Comparison of ENCODE assay signal across 9 cellular contexts in the genomic region with DNA sequence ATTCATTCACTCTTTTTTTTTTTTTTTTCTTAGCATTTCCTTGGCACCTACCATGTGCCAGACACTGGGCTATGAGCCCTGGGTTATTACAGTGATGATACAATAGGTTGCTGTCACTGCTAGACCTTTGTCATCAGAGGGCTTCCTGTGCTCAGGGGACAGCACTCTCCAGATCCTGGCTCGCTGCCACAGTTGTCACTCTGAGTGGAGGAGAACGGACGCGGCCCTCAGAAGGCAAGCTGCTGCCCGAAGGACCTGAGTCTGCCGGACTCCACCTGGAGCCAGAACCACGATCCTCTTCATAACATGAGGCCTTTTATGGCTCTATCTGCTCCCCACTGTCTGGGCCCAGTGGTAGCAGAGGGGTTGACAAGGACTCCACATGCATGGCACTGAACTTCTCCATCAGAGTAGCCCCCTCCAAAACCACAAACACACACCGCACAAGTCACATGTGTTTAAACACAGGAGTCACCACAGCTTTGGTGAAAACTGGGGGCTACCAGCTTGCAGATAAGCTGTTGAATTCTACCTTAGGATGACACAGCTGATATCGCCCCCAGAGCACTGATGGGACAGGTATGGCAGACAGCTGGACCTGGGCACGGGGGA.
DNase-seq lines count a peak whose midpoint lies in the region; ATAC-seq lines count a peak whose summit lies in the region.
"Had no signal": no experiment of that assay in that cellular context is flagged by ENCODE, and none has a peak within 500 bp of the region (broad histone marks: within the 10 kb centered on the region; RNA-seq: fewer than 3 reads in every experiment).

No MANE protein-coding gene starts in this region.

- peak overlapping the region; percentile 82 for H3K4me3 Mint-ChIP-seq in activated CD4-positive, alpha-beta T cell treated with anti-CD3 and anti-CD28 coated beads, Interleukin-2, amount 10 ng/mL, durations not matched to agents 7 days and 5 days
- H3K4me3 Mint-ChIP-seq in stimulated activated memory B cell treated with anti-CD40 and anti-IgM and Interleukin-4, amounts not matched to agents 10 μg/mL and 1 μg/mL and 100 μg/mL, for 72 hours: peak overlapping the region; percentile 29

- no peaks in the 10 kb centered on the region for H3K9me3 ChIP-seq in effector memory CD4-positive, alpha-beta T cell (ENCODE audit: control insufficient read depth, low read length)

- no peaks in the 10 kb centered on the region for H3K27me3 Mint-ChIP-seq in activated CD4-positive, alpha-beta T cell treated with anti-CD3 and anti-CD28 coated beads, Interleukin-2, amount 10 ng/mL, durations not matched to agents 7 days and 5 days
- no peaks in the 10 kb centered on the region for H3K27me3 Mint-ChIP-seq in stimulated activated memory B cell treated with anti-CD40 and anti-IgM and Interleukin-4, amounts not matched to agents 10 μg/mL and 1 μg/mL and 100 μg/mL, for 72 hours

- peak; percentile 42 for DNase-seq in NCI-H1092 (lab: John Stamatoyannopoulos, UW)
- DNase-seq in activated CD4-positive, alpha-beta T cell treated with anti-CD3 and anti-CD28 coated beads, Interleukin-2, amount 10 ng/mL, durations not matched to agents 7 days and 5 days: peak; percentile 52
- DNase-seq in effector memory CD4-positive, alpha-beta T cell: peak; percentile 53 to 68 (median 62)
- DNase-seq in retina: no peak
- no peak for DNase-seq in GM19240 (ENCODE audit: insufficient read length, low spot score)
- DNase-seq: hippocampal formation had no signal

- H3K4me1 ChIP-seq in effector memory CD4-positive, alpha-beta T cell (ENCODE audit: control insufficient read depth, insufficient read depth, low read length, poor library complexity, severe bottlenecking): peaks cover 61% of the 10 kb centered on the region

- H3K27me3 ChIP-seq in effector memory CD4-positive, alpha-beta T cell (replicated peaks; ENCODE audit: control insufficient read depth, insufficient read depth, low read length, poor library complexity, severe bottlenecking): no peaks in the 10 kb centered on the region

- H3K4me3 ChIP-seq in effector memory CD4-positive, alpha-beta T cell (ENCODE audit: insufficient read depth, low read depth, low read length, poor library complexity, severe bottlenecking): no peak overlapping the region

- CTCF ChIA-PET in activated CD4-positive, alpha-beta T cell treated with anti-CD3 and anti-CD28 coated beads, Interleukin-2, amount 10 ng/mL, durations not matched to agents 7 days and 5 days (lab: Charles Lee): interaction anchor here (1.1 to 3.9 kb wide), 6 partner anchors 10 to 490 kb away, joined by 3 to 18 read pairs (median 5); no protein-coding TSS in a partner anchor

- H3K36me3 ChIP-seq in effector memory CD4-positive, alpha-beta T cell (ENCODE audit: control insufficient read depth, insufficient read depth, low read length): no peaks in the 10 kb centered on the region

- peak overlapping the region; percentile 47 for H3K27ac ChIP-seq in effector memory CD4-positive, alpha-beta T cell (ENCODE audit: insufficient read depth, low read length, poor library complexity, severe bottlenecking)
- H3K27ac ChIP-seq: KMS-11 had no signal

- no peak for ATAC-seq in stimulated activated memory B cell treated with anti-CD40 and anti-IgM and Interleukin-4, amounts not matched to agents 10 μg/mL and 1 μg/mL and 100 μg/mL, for 72 hours
- ATAC-seq in GM18502 (IDR thresholded peaks at IDR 0.05; ENCODE audit: poor library complexity, unreplicated experiment): no peak

- POLR2A ChIA-PET in activated CD4-positive, alpha-beta T cell treated with anti-CD3 and anti-CD28 coated beads, Interleukin-2, amount 10 ng/mL, durations not matched to agents 7 days and 5 days (lab: Charles Lee): interaction anchor here (1.5 kb wide), 1 partner anchor 15 kb away, joined by 3 read pairs; no protein-coding TSS in a partner anchor

- H3K36me3 Mint-ChIP-seq in activated CD4-positive, alpha-beta T cell treated with anti-CD3 and anti-CD28 coated beads, Interleukin-2, amount 10 ng/mL, durations not matched to agents 7 days and 5 days (ENCODE audit: low read depth): peaks cover 27% of the 10 kb centered on the region
- no peaks in the 10 kb centered on the region for H3K36me3 Mint-ChIP-seq in stimulated activated memory B cell treated with anti-CD40 and anti-IgM and Interleukin-4, amounts not matched to agents 10 μg/mL and 1 μg/mL and 100 μg/mL, for 72 hours

- peaks cover 74% of the 10 kb centered on the region for H3K4me1 Mint-ChIP-seq in activated CD4-positive, alpha-beta T cell treated with anti-CD3 and anti-CD28 coated beads, Interleukin-2, amount 10 ng/mL, durations not matched to agents 7 days and 5 days
- peaks cover 68% of the 10 kb centered on the region for H3K4me1 Mint-ChIP-seq in stimulated activated memory B cell treated with anti-CD40 and anti-IgM and Interleukin-4, amounts not matched to agents 10 μg/mL and 1 μg/mL and 100 μg/mL, for 72 hours

- no peaks in the 10 kb centered on the region for H3K9me3 Mint-ChIP-seq in activated CD4-positive, alpha-beta T cell treated with anti-CD3 and anti-CD28 coated beads, Interleukin-2, amount 10 ng/mL, durations not matched to agents 7 days and 5 days
- no peaks in the 10 kb centered on the region for H3K9me3 Mint-ChIP-seq in stimulated activated memory B cell treated with anti-CD40 and anti-IgM and Interleukin-4, amounts not matched to agents 10 μg/mL and 1 μg/mL and 100 μg/mL, for 72 hours

- H3K27ac Mint-ChIP-seq in activated CD4-positive, alpha-beta T cell treated with anti-CD3 and anti-CD28 coated beads, Interleukin-2, amount 10 ng/mL, durations not matched to agents 7 days and 5 days: peak overlapping the region; percentile 97
- peak overlapping the region; percentile 96 for H3K27ac Mint-ChIP-seq in stimulated activated memory B cell treated with anti-CD40 and anti-IgM and Interleukin-4, amounts not matched to agents 10 μg/mL and 1 μg/mL and 100 μg/mL, for 72 hours

Comparison
In these comparisons a context has a peak if more than half of its experiments do, and no peak if none do; other contexts are left out.
1. DNase-seq: peak in NCI-H1092 (single experiment), activated CD4-positive, alpha-beta T cell treated with anti-CD3 and anti-CD28 coated beads, Interleukin-2, amount 10 ng/mL, durations not matched to agents 7 days and 5 days (single experiment) and effector memory CD4-positive, alpha-beta T cell (3 of 3); none in retina (single experiment) and GM19240 (single experiment).